ENCODE assay signal across 15 cellular contexts in genomic region chr21:45792682-45793383, GRCh38.
DNase-seq lines count a peak whose midpoint lies in the region; ATAC-seq and TF ChIP-seq lines count a peak whose summit lies in the region.
"Had no signal": no experiment of that assay in that cellular context is flagged by ENCODE, and none has a peak within 500 bp of the region (broad histone marks: within the 10 kb centered on the region; RNA-seq: fewer than 3 reads in every experiment).

No MANE protein-coding gene starts in this region.

- H2AFZ ChIP-seq in mammary epithelial cell (ENCODE audit: low read depth, low read length), result no peak overlapping the region
- no peak overlapping the region for H2AFZ ChIP-seq in H9 (ENCODE audit: low read length)

- H4K5ac ChIP-seq in H9 (ENCODE audit: insufficient read length, low read depth, low read length), result no peak overlapping the region

- TF ChIP-seq CTCF in mammary epithelial cell (conservative IDR thresholded peaks at IDR 0.05 in 1 of 2, IDR thresholded peaks at IDR 0.05 in 1 of 2; ENCODE audit: extremely low read depth in 1 of 2, insufficient read depth in 1 of 2, low read depth in 1 of 2, low read length in 2 of 2), result no peak
- TF ChIP-seq CTCF in H9 (conservative IDR thresholded peaks at IDR 0.05), result no peak
- no peak for TF ChIP-seq CTCF in nephron progenitor cell (IDR thresholded peaks at IDR 0.05)

- no peaks in the 10 kb centered on the region for H3K79me2 ChIP-seq in mammary epithelial cell (ENCODE audit: insufficient read depth, low read length)
- H3K79me2 ChIP-seq in H9 (ENCODE audit: insufficient read depth, low read length), result no peaks in the 10 kb centered on the region

- H3K23me2 ChIP-seq in H9 (ENCODE audit: insufficient read length, low read depth, low read length, poor library complexity, severe bottlenecking), result no peaks in the 10 kb centered on the region

- H3K27me3 ChIP-seq in mammary epithelial cell (ENCODE audit: insufficient read depth, low read length), result no peaks in the 10 kb centered on the region
- no peaks in the 10 kb centered on the region for H3K27me3 ChIP-seq in H9 (ENCODE audit: insufficient read depth, low read length)
- H3K27me3 ChIP-seq: BE2C had no signal

- no peak overlapping the region for H3K23ac ChIP-seq in H9 (ENCODE audit: insufficient read length, low read depth, low read length)

- no peak overlapping the region for H3K27ac ChIP-seq in mammary epithelial cell (ENCODE audit: insufficient read depth, low read depth, low read length)
- no peak overlapping the region for H3K27ac ChIP-seq in H9 (ENCODE audit: insufficient read length, low read depth, low read length)

- BruUV-seq in mammary epithelial cell (replicated peaks; lab: Mats Ljungman, UMichigan), result no TSS peak

- no peaks in the 10 kb centered on the region; a peak in 1 of 5 replicates for H3K9me3 Mint-ChIP-seq in H9
- no peaks in the 10 kb centered on the region for H3K9me3 Mint-ChIP-seq in nephron progenitor cell
- H3K9me3 Mint-ChIP-seq: CD8-positive, alpha-beta memory T cell had no signal

- WGBS in mammary epithelial cell (ENCODE audit: low coverage, missing lambda C conversion rate), result 91% methylated on average over 11 of the region's 22 CpGs
- WGBS in H9 (ENCODE audit: extremely low coverage, insufficient read length, low lambda C conversion rate), result no CpG with 5 or more reads among the region's 22 CpGs

- no peak overlapping the region for H2BK5ac ChIP-seq in H9 (ENCODE audit: insufficient read length, low read length)

- H3K4me1 Mint-ChIP-seq in H9, result no peaks in the 10 kb centered on the region
- H3K4me1 Mint-ChIP-seq in nephron progenitor cell, result peaks cover 9% of the 10 kb centered on the region
- H3K4me1 Mint-ChIP-seq: CD8-positive, alpha-beta memory T cell had no signal

- H2AK5ac ChIP-seq in H9 (ENCODE audit: insufficient read length, low read length), result no peak overlapping the region

- DNase-seq in T47D (ENCODE audit: low read depth in 1 of 2, low spot score in 1 of 2) (peak; percentile 9 to 21), mammary epithelial cell (no peak), H9 (no peak), nephron progenitor cell (no peak)
- DNase-seq: ACHN; BE2C; C1 segment of cervical spinal cord; CD4-positive, CD25-positive, alpha-beta regulatory T cell; CD8-positive, alpha-beta memory T cell; COR-L47; DMS79 treated with DMSO at 0.1 percent for 48 hours; GF-D8; GOT3 had no signal

- no peak overlapping the region for H2BK12ac ChIP-seq in H9 (ENCODE audit: insufficient read length, low read depth, low read length)

- no peak overlapping the region for H2BK20ac ChIP-seq in H9 (ENCODE audit: low read depth, low read length, poor library complexity, severe bottlenecking)

- H3K27me3 Mint-ChIP-seq in H9 (ENCODE audit: low read depth) (peaks cover 2% of the 10 kb centered on the region; the same call in 1 of the 2 replicates), nephron progenitor cell (ENCODE audit: low read depth, poor library complexity) (peaks cover 14% of the 10 kb centered on the region)
- H3K27me3 Mint-ChIP-seq: CD4-positive, CD25-positive, alpha-beta regulatory T cell had no signal

- H3K18ac ChIP-seq in H9 (ENCODE audit: insufficient read length, low read depth, low read length), result peak overlapping the region; percentile 54

- H3T11ph ChIP-seq in H9 (ENCODE audit: low read length), result no peak overlapping the region

- H3K4ac ChIP-seq in H9 (ENCODE audit: low read depth, low read length), result no peak overlapping the region

- H3K4me3 Mint-ChIP-seq in H9 (no peak overlapping the region), nephron progenitor cell (no peak overlapping the region)
- H3K4me3 Mint-ChIP-seq: CD4-positive, CD25-positive, alpha-beta regulatory T cell; CD8-positive, alpha-beta memory T cell had no signal

- H4K20me1 ChIP-seq in mammary epithelial cell (ENCODE audit: insufficient read depth, low read length), result no peaks in the 10 kb centered on the region
- H4K20me1 ChIP-seq in H9 (ENCODE audit: control insufficient read depth, insufficient read depth, insufficient read length), result peaks cover 3% of the 10 kb centered on the region

- H3K56ac ChIP-seq in H9 (ENCODE audit: insufficient read length, low read depth, low read length), result no peak overlapping the region

- H4K8ac ChIP-seq in H9 (replicated peaks; ENCODE audit: insufficient read length, low read depth, low read length), result no peak overlapping the region

- no peak for ATAC-seq in HG03460 (IDR thresholded peaks at IDR 0.05; ENCODE audit: unreplicated experiment)
- no peak for ATAC-seq in HG02798 (IDR thresholded peaks at IDR 0.05; ENCODE audit: poor library complexity, unreplicated experiment)

- in situ Hi-C loops in T47D (cut with HindIII; ENCODE audit: low pct_unique_long_range_greater_than_20kb, low sequenced_read_pairs) (no loop called here), mammary epithelial cell (cut with MboI; ENCODE audit: low sequenced_read_pairs in 2 of 2) (no loop called here)

- H3K27ac Mint-ChIP-seq in H9, result peak overlapping the region in 1 of 3 experiments; percentile 9; a peak in 1 of 7 replicates
- H3K27ac Mint-ChIP-seq in nephron progenitor cell, result peak overlapping the region; percentile 52
- H3K27ac Mint-ChIP-seq: CD4-positive, CD25-positive, alpha-beta regulatory T cell; CD8-positive, alpha-beta memory T cell had no signal

- H3K9ac ChIP-seq in mammary epithelial cell (ENCODE audit: insufficient read depth, low read length) (no peak overlapping the region), H9 (ENCODE audit: extremely low read depth, insufficient read length, low read length) (no peak overlapping the region)

- H3K4me3 ChIP-seq in mammary epithelial cell (replicated peaks in 1 of 3; ENCODE audit: insufficient read depth in 1 of 3, low read depth in 2 of 3, low read length in 3 of 3), result no peak overlapping the region

- H3K9me3 ChIP-seq in mammary epithelial cell (replicated peaks; ENCODE audit: insufficient read depth, low read length), result no peaks in the 10 kb centered on the region
- no peaks in the 10 kb centered on the region for H3K9me3 ChIP-seq in H9 (ENCODE audit: control insufficient read depth, low read depth, low read length)
- H3K9me3 ChIP-seq: BE2C had no signal

- H3K36me3 ChIP-seq in mammary epithelial cell (ENCODE audit: insufficient read depth, low read length), result no peaks in the 10 kb centered on the region

- no peak overlapping the region for H3K4me2 ChIP-seq in mammary epithelial cell (ENCODE audit: insufficient read depth, low read depth, low read length)
- no peak overlapping the region for H3K4me2 ChIP-seq in H9 (ENCODE audit: insufficient read depth, insufficient read length, low read length)

- CTCF ChIA-PET in mammary epithelial cell (lab: Charles Lee; ENCODE audit: low non-redundant PET), result no interaction called here

- H3K79me1 ChIP-seq in H9 (ENCODE audit: insufficient read depth, low read depth, low read length, poor library complexity, severe bottlenecking), result no peaks in the 10 kb centered on the region

- no peak overlapping the region for H3K14ac ChIP-seq in H9 (ENCODE audit: insufficient read depth, low read length)

- no peak overlapping the region for H4K91ac ChIP-seq in H9 (ENCODE audit: insufficient read length, low read depth, low read length)

- H2BK15ac ChIP-seq in H9 (ENCODE audit: low read depth, low read length), result no peak overlapping the region

- intact Hi-C loops in mammary epithelial cell (cut with micrococcal nuclease), result no loop called here

- H3K4me1 ChIP-seq in mammary epithelial cell (ENCODE audit: insufficient read depth, low read length), result no peaks in the 10 kb centered on the region
- H3K4me1 ChIP-seq in H9 (ENCODE audit: insufficient read depth, low read length), result no peaks in the 10 kb centered on the region
- H3K4me1 ChIP-seq: BE2C had no signal

- dilution Hi-C loops in mammary epithelial cell (cut with HindIII; ENCODE audit: low sequenced_read_pairs), result no loop called here

- H3K36me3 Mint-ChIP-seq in H9 (ENCODE audit: insufficient read depth in 1 of 3, low read depth in 3 of 3) (peaks cover 0 to 4% (median 0%) of the 10 kb centered on the region in 3 experiments; a peak in 1 of 7 replicates), nephron progenitor cell (ENCODE audit: low read depth) (no peaks in the 10 kb centered on the region)
- H3K36me3 Mint-ChIP-seq: CD4-positive, CD25-positive, alpha-beta regulatory T cell; CD8-positive, alpha-beta memory T cell had no signal

- H2BK120ac ChIP-seq in H9 (ENCODE audit: low read depth, low read length, poor library complexity, severe bottlenecking), result no peak overlapping the region

Comparison
In these comparisons a context has a peak if more than half of its experiments do, and no peak if none do; other contexts are left out.
1. DNase-seq: peak in T47D (2 of 2); none in mammary epithelial cell (single experiment), H9 (single experiment) and nephron progenitor cell (single experiment).